ENCODE assay signal across 10 cellular contexts in genomic region chr6:105786890-105787655, GRCh38.
DNase-seq lines count a peak whose midpoint lies in the region; ATAC-seq and TF ChIP-seq lines count a peak whose summit lies in the region.
"Had no signal": no experiment of that assay in that cellular context is flagged by ENCODE, and none has a peak within 500 bp of the region (broad histone marks: within the 10 kb centered on the region; RNA-seq: fewer than 3 reads in every experiment).

No MANE protein-coding gene starts in this region.

- no peaks in the 10 kb centered on the region for H3K27me3 ChIP-seq in GM06990 (replicated peaks; ENCODE audit: control insufficient read depth, insufficient read depth, low read length)

- H3K4me3 ChIP-seq in GM06990 (replicated peaks; ENCODE audit: low read depth, low read length) = no peak overlapping the region

- no peaks in the 10 kb centered on the region for H3K36me3 ChIP-seq in GM06990 (ENCODE audit: control insufficient read depth, insufficient read depth, low read length)

- DNase-seq in GM06990 (ENCODE audit: extremely low read depth, insufficient read length) (peak; percentile 48), kidney tubule cell (ENCODE audit: low spot score) (no peak), SIG-M5 treated with dmso at 0.1 percent for 504 hours (lab: John Stamatoyannopoulos, UW; ENCODE audit: unreplicated experiment) (no peak), mucosa of gallbladder (ENCODE audit: low spot score) (no peak), glomerular visceral epithelial cell (ENCODE audit: extremely low spot score) (no peak)
- peak; percentile 23 to 35 for DNase-seq in activated CD4-positive, alpha-beta T cell treated with anti-CD3 and anti-CD28 coated beads, Interleukin-2, amount 50 U/mL, for 48 hours
- DNase-seq: glutamatergic neuron, NCI-H524 treated with DMSO at 0.1 percent for 48 hours had no signal

- no peak for TF ChIP-seq CTCF in GM06990 (IDR thresholded peaks at IDR 0.05; ENCODE audit: insufficient read depth, low read length, poor library complexity, severe bottlenecking)

- peak; percentile 77 for ATAC-seq in GM18909 (IDR thresholded peaks at IDR 0.05; ENCODE audit: poor library complexity, unreplicated experiment)
- peak; percentile 74 for ATAC-seq in HG02885 (IDR thresholded peaks at IDR 0.05; ENCODE audit: poor library complexity, unreplicated experiment)

Comparison
In these comparisons a context has a peak if more than half of its experiments do, and no peak if none do; other contexts are left out.
1. DNase-seq: peak in GM06990 (single experiment) and activated CD4-positive, alpha-beta T cell treated with anti-CD3 and anti-CD28 coated beads, Interleukin-2, amount 50 U/mL, for 48 hours (2 of 2); none in kidney tubule cell (single experiment), SIG-M5 treated with dmso at 0.1 percent for 504 hours (single experiment), mucosa of gallbladder (single experiment) and glomerular visceral epithelial cell (single experiment).